Comparison of ENCODE assay signal across 1 cellular context in genomic region chr17:50806141-50806643, GRCh38.
A peak's percentile ranks its signal among the peaks of the same experiment; 100 is the strongest.
TF ChIP-seq lines count a peak whose summit lies in the region.

No MANE protein-coding gene starts in this region.

TF ChIP-seq in HepG2, 621 proteins besides CTCF, POLR2A, EP300 and RAD21 (continued from another document and continues in another):
- TF ChIP-seq ZBTB40 (IDR thresholded peaks at IDR 0.05): no peak
- TF ChIP-seq ZBTB40 (CRISPR knock-in tag; IDR thresholded peaks at IDR 0.05): 0 out of 2 replicates have a peak, but pooled peaks have one; percentile 10
- no peak for TF ChIP-seq E2F1 (CRISPR knock-in tag; IDR thresholded peaks at IDR 0.05)
- no peak for TF ChIP-seq GZF1 (CRISPR knock-in tag; IDR thresholded peaks at IDR 0.05)
- TF ChIP-seq PATZ1 (CRISPR knock-in tag; IDR thresholded peaks at IDR 0.05): peak; percentile 66
- peak; percentile 38; the same call in 1 of the 2 replicates for TF ChIP-seq ZFX (CRISPR knock-in tag; IDR thresholded peaks at IDR 0.05; ENCODE audit: low read depth)
- no peak for TF ChIP-seq SYNCRIP (IDR thresholded peaks at IDR 0.05; ENCODE audit: insufficient read depth, low read depth, low read length)
- no peak for TF ChIP-seq ZNF468 (CRISPR knock-in tag; IDR thresholded peaks at IDR 0.05)
- peak; percentile 16; the same call in 1 of the 2 replicates for TF ChIP-seq DMAP1 (CRISPR knock-in tag; IDR thresholded peaks at IDR 0.05)
- TF ChIP-seq ZNF816 (CRISPR knock-in tag; IDR thresholded peaks at IDR 0.05; ENCODE audit: borderline replicate concordance): no peak
- peak; percentile 46; the same call in 1 of the 2 replicates for TF ChIP-seq ZNF770 (CRISPR knock-in tag; IDR thresholded peaks at IDR 0.05)
- TF ChIP-seq FOXO1 (CRISPR knock-in tag; IDR thresholded peaks at IDR 0.05): 0 out of 2 replicates have a peak, but pooled peaks have one; percentile 34
- TF ChIP-seq ZNF362 (CRISPR knock-in tag; IDR thresholded peaks at IDR 0.05; ENCODE audit: borderline replicate concordance): no peak
- TF ChIP-seq TBX3 (IDR thresholded peaks at IDR 0.05; ENCODE audit: borderline replicate concordance): peak; percentile 20; the same call in 1 of the 2 replicates
- TF ChIP-seq USF2 (IDR thresholded peaks at IDR 0.05; ENCODE audit: low read depth, low read length): no peak
- peak; percentile 25; the same call in 1 of the 2 replicates for TF ChIP-seq USF2 (CRISPR knock-in tag; IDR thresholded peaks at IDR 0.05; ENCODE audit: borderline replicate concordance)
- no peak for TF ChIP-seq SOX6 (IDR thresholded peaks at IDR 0.05)
- TF ChIP-seq SOX6 (CRISPR knock-in tag; IDR thresholded peaks at IDR 0.05): peak; percentile 46
- TF ChIP-seq PHF21A (CRISPR knock-in tag; IDR thresholded peaks at IDR 0.05): 0 out of 2 replicates have a peak, but pooled peaks have one; percentile 9
- 0 out of 2 replicates have a peak, but pooled peaks have one; percentile 38 for TF ChIP-seq ZNF12 (CRISPR knock-in tag; IDR thresholded peaks at IDR 0.05)
- 0 out of 2 replicates have a peak, but pooled peaks have one; percentile 41 for TF ChIP-seq THAP9 (CRISPR knock-in tag; IDR thresholded peaks at IDR 0.05; ENCODE audit: borderline replicate concordance)
- TF ChIP-seq ZNF275 (CRISPR knock-in tag; IDR thresholded peaks at IDR 0.05; ENCODE audit: borderline replicate concordance): no peak
- TF ChIP-seq TAF1 (CRISPR knock-in tag; IDR thresholded peaks at IDR 0.05): no peak
- peak; percentile 56; the same call in 1 of the 2 replicates for TF ChIP-seq TCF7 (IDR thresholded peaks at IDR 0.05; ENCODE audit: low read depth)
- peak; percentile 50; the same call in 1 of the 2 replicates for TF ChIP-seq MIER3 (CRISPR knock-in tag; IDR thresholded peaks at IDR 0.05; ENCODE audit: borderline replicate concordance)
